37 cellular contexts compared by ENCODE assay signal in the genomic region with DNA sequence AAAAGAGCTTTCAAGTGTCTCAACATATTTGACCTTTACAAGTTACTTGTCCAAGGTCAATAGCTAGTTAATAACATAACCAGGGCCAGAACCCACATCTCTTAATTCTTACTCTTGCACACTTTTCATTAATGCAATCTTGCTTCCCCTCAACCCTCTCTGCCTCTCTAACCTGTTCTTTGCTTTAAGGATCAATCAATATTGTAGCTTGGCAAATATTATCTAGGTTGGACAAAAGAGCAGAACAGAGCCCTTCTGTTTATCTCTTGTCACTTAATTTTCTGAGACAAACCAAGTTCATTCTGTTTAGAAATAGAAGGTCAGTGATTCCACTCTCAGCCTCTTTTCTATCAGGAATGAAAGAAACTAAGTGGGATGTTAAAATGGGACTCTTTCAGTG.
A peak's percentile ranks its signal among the peaks of the same experiment; 100 is the strongest.
DNase-seq lines count a peak whose midpoint lies in the region; ATAC-seq, FAIRE-seq and TF ChIP-seq lines count a peak whose summit lies in the region.
"Had no signal": no experiment of that assay in that cellular context is flagged by ENCODE, and none has a peak within 500 bp of the region (broad histone marks: within the 10 kb centered on the region; RNA-seq: fewer than 3 reads in every experiment).

No MANE protein-coding gene starts in this region.

- H3K36me3 Mint-ChIP-seq in progenitor cell of endocrine pancreas (ENCODE audit: insufficient read depth), result no peaks in the 10 kb centered on the region
- H3K36me3 Mint-ChIP-seq: CD14-positive monocyte; CD4-positive, alpha-beta memory T cell; CD4-positive, CD25-positive, alpha-beta regulatory T cell; CD8-positive, alpha-beta memory T cell; CD8-positive, alpha-beta T cell had no signal

- no peak overlapping the region for H3K4me2 ChIP-seq in HepG2 (ENCODE audit: low read depth, low read length)
- H3K4me2 ChIP-seq: A549; BLaER1; BLaER1 treated with 17β-estradiol and CSF1 and Interleukin-3, amounts not matched to agents 10 nM and 100 nM had no signal

- no peaks in the 10 kb centered on the region for H3K27me3 Mint-ChIP-seq in progenitor cell of endocrine pancreas

- no peak for DNase-seq in H54 (ENCODE audit: insufficient read length, low spot score)
- no peak for DNase-seq in left lobe of liver (ENCODE audit: low spot score)
- no peak for DNase-seq in HepG2 (ENCODE audit: low spot score)
- DNase-seq in progenitor cell of endocrine pancreas (ENCODE audit: low spot score, unreplicated experiment), result no peak
- no peak for DNase-seq in foreskin keratinocyte
- DNase-seq in NCI-H526 (lab: John Stamatoyannopoulos, UW), result no peak
- DNase-seq in NCI-H2081 (lab: John Stamatoyannopoulos, UW), result no peak
- DNase-seq in midbrain (lab: John Stamatoyannopoulos, UW), result no peak
- DNase-seq: 8988T; ACHN; AML-193; BE2C; C1 segment of cervical spinal cord; Caco-2; Calu3; CD4-positive, alpha-beta memory T cell; CD4-positive, alpha-beta T cell; CD4-positive, CD25-positive, alpha-beta regulatory T cell; CD8-positive, alpha-beta memory T cell; CD8-positive, alpha-beta T cell; COR-L47; DMS 273 treated with DMSO at 0.1 percent for 48 hours; DMS153; DMS53; DMS79; DMS79 treated with DMSO at 0.1 percent for 48 hours; DND-41; EL had no signal

- peak overlapping the region; percentile 43 for H3K27ac Mint-ChIP-seq in progenitor cell of endocrine pancreas
- H3K27ac Mint-ChIP-seq: B cell; CD14-positive monocyte; CD4-positive, alpha-beta memory T cell; CD4-positive, alpha-beta T cell; CD4-positive, CD25-positive, alpha-beta regulatory T cell; CD8-positive, alpha-beta memory T cell; CD8-positive, alpha-beta T cell had no signal

- no peak overlapping the region for H3K9ac ChIP-seq in HepG2 (ENCODE audit: insufficient read depth, low read depth, low read length)
- H3K9ac ChIP-seq: BLaER1; BLaER1 treated with 17β-estradiol and CSF1 and Interleukin-3, amounts not matched to agents 10 nM and 100 nM had no signal

- H3K36me3 ChIP-seq in HepG2 (replicated peaks in 1 of 2; ENCODE audit: control insufficient read depth in 1 of 2, insufficient read depth in 2 of 2, low read length in 2 of 2), result no peaks in the 10 kb centered on the region
- H3K36me3 ChIP-seq: BE2C; BLaER1; BLaER1 treated with 17β-estradiol and CSF1 and Interleukin-3, amounts not matched to agents 10 nM and 100 nM had no signal

- peak; percentile 66 for ATAC-seq in left lobe of liver
- ATAC-seq in HepG2, result peak; percentile 79
- no peak for ATAC-seq in foreskin keratinocyte
- ATAC-seq: A549; CD8-positive, alpha-beta T cell had no signal

- H3K27ac ChIP-seq in HepG2 (ENCODE audit: extremely low read length, insufficient read depth, low read length) (no peak overlapping the region), foreskin keratinocyte (no peak overlapping the region)
- H3K27ac ChIP-seq: 22Rv1; A549; BLaER1; BLaER1 treated with 17β-estradiol and CSF1 and Interleukin-3, amounts not matched to agents 10 nM and 100 nM; C4-2B had no signal

- in situ Hi-C loops in HepG2 (cut with HindIII; ENCODE audit: extremely low pct_ligation_motif_present, low pct_unique_long_range_greater_than_20kb), result no loop called here

- H2AFZ ChIP-seq in HepG2 (ENCODE audit: low read length), result no peak overlapping the region

- peaks cover 3% of the 10 kb centered on the region for H3K9me3 Mint-ChIP-seq in progenitor cell of endocrine pancreas (ENCODE audit: low read depth)
- H3K9me3 Mint-ChIP-seq: CD4-positive, alpha-beta memory T cell; CD4-positive, alpha-beta T cell; CD4-positive, CD25-positive, alpha-beta regulatory T cell; CD8-positive, alpha-beta memory T cell; CD8-positive, alpha-beta T cell had no signal

- no peaks in the 10 kb centered on the region for H4K20me1 ChIP-seq in HepG2 (ENCODE audit: insufficient read depth, low read length)
- H4K20me1 ChIP-seq: BLaER1; BLaER1 treated with 17β-estradiol and CSF1 and Interleukin-3, amounts not matched to agents 10 nM and 100 nM had no signal

- TF ChIP-seq EP300 in HepG2 (IDR thresholded peaks at IDR 0.05; ENCODE audit: low read depth in 2 of 2, low read length in 2 of 2) (no peak), HepG2 (CRISPR knock-in tag; IDR thresholded peaks at IDR 0.05; ENCODE audit: borderline replicate concordance) (no peak)

- intact Hi-C loops in HepG2 (cut with micrococcal nuclease; ENCODE audit: unreplicated experiment), result no loop called here

- H3K4me1 ChIP-seq in HepG2 (ENCODE audit: insufficient read depth, low read length), result no peaks in the 10 kb centered on the region
- no peaks in the 10 kb centered on the region for H3K4me1 ChIP-seq in foreskin keratinocyte
- H3K4me1 ChIP-seq: A549; BE2C; BLaER1; BLaER1 treated with 17β-estradiol and CSF1 and Interleukin-3, amounts not matched to agents 10 nM and 100 nM; Caco-2 had no signal

- CTCF ChIA-PET in HepG2 (lab: Yijun Ruan, JAX; ENCODE audit: low intra/inter-chr PET ratio, low total read pairs), result no interaction called here

- TF ChIP-seq POLR2A in H54 (IDR thresholded peaks at IDR 0.05; ENCODE audit: low read depth, low read length) (no peak), HepG2 (IDR thresholded peaks at IDR 0.05; ENCODE audit: insufficient read depth in 1 of 2, low read depth in 2 of 2, low read length in 2 of 2) (no peak)

- BruUV-seq in HepG2 (replicated peaks; lab: Mats Ljungman, UMichigan), result no TSS peak

- no peak for TF ChIP-seq RAD21 in HepG2 (CRISPR knock-in tag; IDR thresholded peaks at IDR 0.05)

- peak; percentile 15 for FAIRE-seq in H54 (lab: Jason Lieb, UNC)
- no peak for FAIRE-seq in HepG2 (lab: Jason Lieb, UNC)
- FAIRE-seq: A204.1, A549, D721Med had no signal

- no peak overlapping the region for H3K4me3 ChIP-seq in HepG2 (replicated peaks in 1 of 3; ENCODE audit: insufficient read depth in 1 of 3, low read depth in 2 of 3, low read length in 3 of 3)
- H3K4me3 ChIP-seq: A549; BLaER1; BLaER1 treated with 17β-estradiol and CSF1 and Interleukin-3, amounts not matched to agents 10 nM and 100 nM had no signal

- peaks cover 34% of the 10 kb centered on the region for H3K4me1 Mint-ChIP-seq in progenitor cell of endocrine pancreas (ENCODE audit: low read depth)
- H3K4me1 Mint-ChIP-seq: B cell; CD14-positive monocyte; CD4-positive, alpha-beta memory T cell; CD4-positive, CD25-positive, alpha-beta regulatory T cell; CD8-positive, alpha-beta memory T cell had no signal

- H3K79me2 ChIP-seq in HepG2 (ENCODE audit: insufficient read depth, low read length), result no peaks in the 10 kb centered on the region

- no peak overlapping the region for H3K4me3 Mint-ChIP-seq in progenitor cell of endocrine pancreas (ENCODE audit: low read depth)
- H3K4me3 Mint-ChIP-seq: B cell; CD14-positive monocyte; CD4-positive, alpha-beta memory T cell; CD4-positive, alpha-beta T cell; CD4-positive, CD25-positive, alpha-beta regulatory T cell; CD8-positive, alpha-beta memory T cell; CD8-positive, alpha-beta T cell had no signal

- TF ChIP-seq CTCF in HepG2 (CRISPR knock-in tag; IDR thresholded peaks at IDR 0.05) (no peak), progenitor cell of endocrine pancreas (IDR thresholded peaks at IDR 0.05; ENCODE audit: unreplicated experiment) (no peak), foreskin keratinocyte (conservative IDR thresholded peaks at IDR 0.05) (no peak)

- POLR2A ChIA-PET in HepG2 (lab: Yijun Ruan, JAX), result no interaction called here

- H3K9me3 ChIP-seq in HepG2 (ENCODE audit: low read length), result no peaks in the 10 kb centered on the region
- H3K9me3 ChIP-seq: A549; BE2C; BLaER1; BLaER1 treated with 17β-estradiol and CSF1 and Interleukin-3, amounts not matched to agents 10 nM and 100 nM; Caco-2 had no signal

- no peaks in the 10 kb centered on the region; a peak in 1 of 5 replicates for H3K27me3 ChIP-seq in HepG2 (ENCODE audit: control insufficient read depth in 1 of 2, insufficient read depth in 2 of 2, low read length in 2 of 2)
- H3K27me3 ChIP-seq in foreskin keratinocyte, result no peaks in the 10 kb centered on the region
- H3K27me3 ChIP-seq: BE2C; BLaER1; BLaER1 treated with 17β-estradiol and CSF1 and Interleukin-3, amounts not matched to agents 10 nM and 100 nM had no signal

TF ChIP-seq in HepG2, 621 proteins besides CTCF, POLR2A, EP300 and RAD21:
- TF ChIP-seq ZNF296 (CRISPR knock-in tag; conservative IDR thresholded peaks at IDR 0.05) (no peak), SOX13 (IDR thresholded peaks at IDR 0.05) (no peak), SOX13 (CRISPR knock-in tag; conservative IDR thresholded peaks at IDR 0.05 in 1 of 2, IDR thresholded peaks at IDR 0.05 in 1 of 2) (peak in 1 of 2 experiments; percentile 20; a peak in 1 of 4 replicates)
